30 cellular contexts compared by ENCODE assay signal in genomic region chr17:34234616-34235015, GRCh38. TPM values are rescaled to one million over a fixed set of nuclear protein-coding genes. Genes with fewer than 3 reads are reported as not detected.
DNase-seq lines count a peak whose midpoint lies in the region; ATAC-seq and TF ChIP-seq lines count a peak whose summit lies in the region.
"Had no signal": no experiment of that assay in that cellular context is flagged by ENCODE, and none has a peak within 500 bp of the region (broad histone marks: within the 10 kb centered on the region; RNA-seq: fewer than 3 reads in every experiment).

No MANE protein-coding gene starts in this region.

- ATAC-seq in right cardiac atrium (no peak), left ventricle myocardium superior (no peak), lower lobe of right lung (no peak)

- intact Hi-C loops in right cardiac atrium (cut with DNase I) (loop anchor here in 1 of 4 donors (10.0 kb wide), 1 partner anchor 70 kb away; no protein-coding TSS in a partner anchor), left ventricle myocardium superior (cut with micrococcal nuclease) (no loop called here), lower lobe of right lung (cut with DNase I) (no loop called here)

- H3K36me3 ChIP-seq in lower lobe of right lung (no peaks in the 10 kb centered on the region), skeletal muscle tissue (ENCODE audit: control insufficient read depth in 3 of 3, insufficient read depth in 3 of 3, low read length in 3 of 3) (no peaks in the 10 kb centered on the region)
- H3K36me3 ChIP-seq: WERI-Rb-1 had no signal

- H3K27me3 ChIP-seq in right cardiac atrium (ENCODE audit: control insufficient read depth, insufficient read depth) (no peaks in the 10 kb centered on the region), lower lobe of right lung (ENCODE audit: low read depth) (no peaks in the 10 kb centered on the region), skeletal muscle tissue (ENCODE audit: control insufficient read depth in 3 of 3, insufficient read depth in 3 of 3, low read length in 3 of 3) (no peaks in the 10 kb centered on the region)

- H3K4me3 ChIP-seq in right cardiac atrium (ENCODE audit: low read length) (no peak overlapping the region), lower lobe of right lung (no peak overlapping the region), skeletal muscle tissue (ENCODE audit: low read length in 3 of 3) (peak overlapping the region in 1 of 3 donors; percentile 6)

- no peak for TF ChIP-seq CTCF in lower lobe of right lung (IDR thresholded peaks at IDR 0.05)

- H3K9ac ChIP-seq in skeletal muscle tissue (ENCODE audit: low read depth in 1 of 3, low read length in 3 of 3): no peak overlapping the region

- H3K4me1 ChIP-seq in right cardiac atrium (ENCODE audit: control insufficient read depth, insufficient read depth, low read length) (peaks cover 28% of the 10 kb centered on the region), lower lobe of right lung (peaks cover 58% of the 10 kb centered on the region), skeletal muscle tissue (ENCODE audit: control insufficient read depth in 3 of 3, insufficient read depth in 3 of 3, low read length in 3 of 3) (peaks cover 37 to 48% (median 41%) of the 10 kb centered on the region in 3 donors)

- in situ Hi-C loops in ACHN (cut with HindIII; ENCODE audit: low pct_ligation_motif_present, low pct_unique_long_range_greater_than_20kb, low sequenced_read_pairs): no loop called here

- H3K9me3 ChIP-seq in right cardiac atrium (ENCODE audit: control insufficient read depth, low read length) (no peaks in the 10 kb centered on the region), lower lobe of right lung (no peaks in the 10 kb centered on the region), skeletal muscle tissue (ENCODE audit: control insufficient read depth in 3 of 3, low read length in 3 of 3) (peaks cover 0 to 3% (median 0%) of the 10 kb centered on the region in 3 donors)

- WGBS in right cardiac atrium: 78% methylated on average over 3 of the region's 3 CpGs

- DNase-seq in right cardiac atrium: no peak
- DNase-seq in left ventricle myocardium superior: no peak
- DNase-seq in lower lobe of right lung: no peak
- no peak for DNase-seq in ACHN
- no peak for DNase-seq in T-helper 9 cell
- no peak for DNase-seq in NCI-H510A treated with DMSO at 0.1 percent for 48 hours (lab: John Stamatoyannopoulos, UW)
- DNase-seq in NCI-H1092 treated with DMSO at 0.1 percent for 48 hours (lab: John Stamatoyannopoulos, UW): no peak
- DNase-seq: activated CD4-positive, alpha-beta T cell treated with anti-CD3 and anti-CD28 coated beads, Interleukin-2, amount 50 U/mL, for 48 hours; activated gamma-delta T cell treated with Interleukin-2 at 50 U/mL for 16 hours; activated T-cell treated with anti-CD3 and anti-CD28 coated beads for 4 hours; CD4-positive, CD25-positive, alpha-beta regulatory T cell; central memory CD4-positive, alpha-beta T cell; DMS 273 treated with DMSO at 0.1 percent for 48 hours; effector memory CD4-positive, alpha-beta T cell; GF-D8; head of caudate nucleus; immature natural killer cell; NCI-H1417 treated with DMSO at 0.1 percent for 48 hours; NCI-H2171 treated with DMSO at 0.1 percent for 48 hours; NCI-H774; SIG-M5; trophoblast cell; WERI-Rb-1 had no signal

- H3K27ac ChIP-seq in right cardiac atrium (ENCODE audit: low read length) (peak overlapping the region; percentile 46), lower lobe of right lung (peak overlapping the region; percentile 51), skeletal muscle tissue (ENCODE audit: low read depth, low read length) (peak overlapping the region; percentile 69)
- H3K27ac ChIP-seq: WERI-Rb-1 had no signal

RNA-seq across cellular contexts. Expression of gene CCL2, which starts 20.5 kb away (rescaled TPM):
- total RNA-seq in right cardiac atrium (100 to 1,000 TPM in 1 of 4 donors, 10 to 100 TPM in 3; 24.7 to 211 (median 51.7) TPM), left ventricle myocardium superior (22.3 TPM), lower lobe of right lung (34.1 TPM), skeletal muscle tissue (20.4 TPM)
- 93.8 TPM for polyA plus RNA-seq in right cardiac atrium
- total RNA-seq: CD4-positive, CD25-positive, alpha-beta regulatory T cell; HT-29; OCI-LY7 had no signal
- polyA plus RNA-seq: CD4-positive, CD25-positive, alpha-beta regulatory T cell had no signal

RNA-seq across cellular contexts. Expression of gene CCL7, which starts 35.4 kb away (rescaled TPM):
- total RNA-seq in right cardiac atrium (not detected), left ventricle myocardium superior (not detected), lower lobe of right lung (not detected), skeletal muscle tissue (not detected)
- polyA plus RNA-seq in right cardiac atrium: not detected
- total RNA-seq: CD4-positive, CD25-positive, alpha-beta regulatory T cell; H1; HT-29; OCI-LY7; renal cortical epithelial cell had no signal
- polyA plus RNA-seq: CD4-positive, CD25-positive, alpha-beta regulatory T cell; H1; immature natural killer cell; neural cell had no signal

RNA-seq across cellular contexts. Expression of gene CCL11, which starts 50.9 kb away (rescaled TPM):
- 1 to 10 TPM in 1 of 4 donors, under 1 TPM in 3; 0.21 to 5.5 (median 0.82) TPM for total RNA-seq in right cardiac atrium
- polyA plus RNA-seq in right cardiac atrium: 0.36 TPM
- 5.4 TPM for total RNA-seq in left ventricle myocardium superior
- 1.1 TPM for total RNA-seq in lower lobe of right lung
- not detected for total RNA-seq in skeletal muscle tissue
- total RNA-seq: CD4-positive, CD25-positive, alpha-beta regulatory T cell; fibroblast of lung; H1; HT-29; OCI-LY7; renal cortical epithelial cell had no signal
- polyA plus RNA-seq: CD4-positive, CD25-positive, alpha-beta regulatory T cell; H1; immature natural killer cell; neural cell had no signal
